ENCODE assay signal across 10 cellular contexts in the genomic region with DNA sequence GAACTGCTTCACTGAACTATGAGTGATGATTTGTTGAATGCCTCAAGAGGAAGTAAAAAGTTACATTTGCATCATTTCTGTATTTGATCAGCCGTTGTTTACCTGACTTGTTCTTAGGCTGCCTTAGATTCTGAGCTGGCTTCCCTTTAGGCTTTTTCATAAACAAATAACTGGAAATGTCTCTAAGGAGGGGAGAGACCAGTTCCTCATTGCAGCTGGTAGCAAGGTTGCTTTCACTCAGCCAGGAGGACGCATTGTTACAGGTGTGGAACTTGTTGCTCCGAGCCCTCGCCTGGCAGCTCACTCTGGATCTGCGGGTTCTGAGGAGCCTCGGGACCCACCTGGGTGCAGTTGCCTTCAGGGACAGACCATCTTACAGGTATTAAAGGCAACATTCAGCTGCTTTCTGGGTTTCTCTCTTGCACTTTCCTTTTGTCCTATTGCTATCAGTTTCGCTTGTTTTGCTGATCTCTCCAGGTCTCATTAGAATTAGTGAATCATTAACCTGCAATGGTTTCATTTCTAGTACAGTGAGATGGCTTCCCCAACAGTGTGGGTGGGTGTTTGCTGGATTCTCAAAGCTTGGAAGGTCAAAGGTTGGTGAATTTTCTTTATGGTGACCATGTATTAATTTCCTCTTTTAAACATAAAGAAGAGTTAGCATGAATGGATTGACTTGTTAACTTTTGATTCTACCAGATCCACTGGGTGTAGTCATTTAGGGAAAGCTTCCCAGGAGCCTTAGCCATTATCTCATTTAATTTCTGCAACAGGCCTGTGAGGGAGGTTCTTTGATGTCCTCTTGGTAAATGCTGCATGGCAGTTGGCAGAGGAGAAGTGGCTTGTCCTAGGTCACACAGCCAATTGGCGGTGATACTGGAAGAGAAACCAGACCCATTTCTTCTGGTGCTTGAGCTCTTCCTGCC. TPM values are rescaled to one million over a fixed set of nuclear protein-coding genes. Genes with fewer than 3 reads are reported as not detected.
A peak's percentile ranks its signal among the peaks of the same experiment; 100 is the strongest.
DNase-seq lines count a peak whose midpoint lies in the region; ATAC-seq and TF ChIP-seq lines count a peak whose summit lies in the region.
"Had no signal": no experiment of that assay in that cellular context is flagged by ENCODE, and none has a peak within 500 bp of the region (broad histone marks: within the 10 kb centered on the region; RNA-seq: fewer than 3 reads in every experiment).

A gene with protein sequence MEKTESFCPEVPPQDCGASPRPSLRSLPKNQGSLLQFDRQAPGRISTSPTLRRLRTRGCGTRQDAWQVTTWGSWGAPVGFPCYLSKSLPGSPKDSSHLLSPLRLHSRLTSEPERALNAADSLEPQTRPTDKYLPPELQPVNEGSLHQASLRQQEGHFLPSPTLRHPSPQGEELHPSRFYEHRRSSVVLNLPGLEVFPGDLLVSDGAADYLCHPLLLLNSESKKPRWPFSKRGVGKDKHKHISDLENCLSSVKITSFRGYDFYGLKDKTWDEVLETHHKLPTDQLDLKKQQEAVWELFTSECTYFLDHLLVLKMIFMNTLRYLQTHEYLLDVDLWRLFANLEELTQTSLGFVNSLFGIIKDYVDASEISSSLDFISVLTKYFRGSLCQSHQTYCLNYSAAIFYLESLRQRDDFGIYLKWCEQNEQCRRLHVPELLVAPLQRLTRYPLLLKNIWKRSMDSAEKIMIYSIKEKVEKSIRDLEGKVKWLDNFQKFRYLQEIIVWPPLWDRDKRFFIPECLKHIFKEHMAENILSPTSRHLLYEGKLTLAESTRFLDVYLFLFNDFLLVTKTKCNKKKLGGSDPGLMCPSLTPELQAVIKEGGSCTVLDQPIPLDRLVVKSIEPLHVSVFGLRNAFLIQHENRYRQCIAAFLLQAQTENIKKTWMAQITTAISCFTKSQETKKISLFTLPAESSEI (plus strand): TSS at position 236 of the 926 bp plus-strand sequence. CDS start 3,643 bp downstream, outside the sequence.

- intact Hi-C loops in breast epithelium (cut with DNase I; ENCODE audit: low total_unique reads): no loop called here
- intact Hi-C loops in upper lobe of right lung (cut with DNase I): no loop called here

- H3K36me3 ChIP-seq in breast epithelium: no peaks in the 10 kb centered on the region
- H3K36me3 ChIP-seq in upper lobe of right lung: no peaks in the 10 kb centered on the region

- ATAC-seq in HG03064 (IDR thresholded peaks at IDR 0.05; ENCODE audit: low read depth, unreplicated experiment) (peak; percentile 91), upper lobe of right lung (peak; percentile 71)

- DNase-seq in stimulated activated CD4-positive, alpha-beta T cell treated with anti-CD3 and anti-CD28 coated beads, Interleukin-15, amount 100 ng/mL, for 24 hours: peak; percentile 19
- no peak for DNase-seq in stimulated activated CD4-positive, alpha-beta T cell treated with anti-CD3 and anti-CD28 coated beads, Interleukin-4, amount 100 ng/mL, for 1 hour
- DNase-seq in breast epithelium (ENCODE audit: low spot score in 2 of 2) (no peak), upper lobe of right lung (no peak), ecto neural progenitor cell (ENCODE audit: low spot score) (no peak), GM03348 (ENCODE audit: low spot score) (no peak)
- no peak for DNase-seq in NK-92 treated with Interleukin-12 subunit alpha and Interleukin-12 subunit beta, amount 100 ng/mL, for 24 hours (lab: John Stamatoyannopoulos, UW)
- DNase-seq: Right ventricle myocardium superior had no signal

- H3K4me1 ChIP-seq in breast epithelium (no peaks in the 10 kb centered on the region), upper lobe of right lung (no peaks in the 10 kb centered on the region)

- H3K9me3 ChIP-seq in breast epithelium: no peaks in the 10 kb centered on the region
- no peaks in the 10 kb centered on the region for H3K9me3 ChIP-seq in upper lobe of right lung

- TF ChIP-seq POLR2A in breast epithelium (IDR thresholded peaks at IDR 0.05): no peak

- TF ChIP-seq CTCF in breast epithelium (IDR thresholded peaks at IDR 0.05): no peak
- no peak for TF ChIP-seq CTCF in upper lobe of right lung (IDR thresholded peaks at IDR 0.05)

- H3K4me3 ChIP-seq in breast epithelium: peak within 1 kb of the TSS in 2 of 3 donors; percentile 3 to 32
- H3K4me3 ChIP-seq in upper lobe of right lung: peak within 1 kb of the TSS; percentile 39

- H3K27ac ChIP-seq in breast epithelium (no peak within 1 kb of the TSS), upper lobe of right lung (no peak within 1 kb of the TSS)

- H3K27me3 ChIP-seq in breast epithelium: no peaks in the 10 kb centered on the region
- H3K27me3 ChIP-seq in upper lobe of right lung: no peaks in the 10 kb centered on the region

RNA-seq across cellular contexts. Expression of the gene that starts here (rescaled TPM):
- total RNA-seq in breast epithelium (under 1 TPM in 2 of 3 donors, not detected in 1; 0.15 to 0.33 TPM), upper lobe of right lung (not detected)
- total RNA-seq: endothelial cell of umbilical vein, Right ventricle myocardium superior had no signal

Comparison
In these comparisons a context has a peak if more than half of its experiments do, and no peak if none do; other contexts are left out.
1. Peak in ATAC-seq and H3K4me3 ChIP-seq in upper lobe of right lung; RNA of the gene not detected or under 1 TPM.